1 cellular context compared by ENCODE assay signal in genomic region chr4:75821216-75821615, GRCh38.
TF ChIP-seq lines count a peak whose summit lies in the region.

No MANE protein-coding gene starts in this region.

TF ChIP-seq in K562, 482 proteins besides CTCF, POLR2A, EP300 and RAD21:
- TF ChIP-seq, protein P1, sequence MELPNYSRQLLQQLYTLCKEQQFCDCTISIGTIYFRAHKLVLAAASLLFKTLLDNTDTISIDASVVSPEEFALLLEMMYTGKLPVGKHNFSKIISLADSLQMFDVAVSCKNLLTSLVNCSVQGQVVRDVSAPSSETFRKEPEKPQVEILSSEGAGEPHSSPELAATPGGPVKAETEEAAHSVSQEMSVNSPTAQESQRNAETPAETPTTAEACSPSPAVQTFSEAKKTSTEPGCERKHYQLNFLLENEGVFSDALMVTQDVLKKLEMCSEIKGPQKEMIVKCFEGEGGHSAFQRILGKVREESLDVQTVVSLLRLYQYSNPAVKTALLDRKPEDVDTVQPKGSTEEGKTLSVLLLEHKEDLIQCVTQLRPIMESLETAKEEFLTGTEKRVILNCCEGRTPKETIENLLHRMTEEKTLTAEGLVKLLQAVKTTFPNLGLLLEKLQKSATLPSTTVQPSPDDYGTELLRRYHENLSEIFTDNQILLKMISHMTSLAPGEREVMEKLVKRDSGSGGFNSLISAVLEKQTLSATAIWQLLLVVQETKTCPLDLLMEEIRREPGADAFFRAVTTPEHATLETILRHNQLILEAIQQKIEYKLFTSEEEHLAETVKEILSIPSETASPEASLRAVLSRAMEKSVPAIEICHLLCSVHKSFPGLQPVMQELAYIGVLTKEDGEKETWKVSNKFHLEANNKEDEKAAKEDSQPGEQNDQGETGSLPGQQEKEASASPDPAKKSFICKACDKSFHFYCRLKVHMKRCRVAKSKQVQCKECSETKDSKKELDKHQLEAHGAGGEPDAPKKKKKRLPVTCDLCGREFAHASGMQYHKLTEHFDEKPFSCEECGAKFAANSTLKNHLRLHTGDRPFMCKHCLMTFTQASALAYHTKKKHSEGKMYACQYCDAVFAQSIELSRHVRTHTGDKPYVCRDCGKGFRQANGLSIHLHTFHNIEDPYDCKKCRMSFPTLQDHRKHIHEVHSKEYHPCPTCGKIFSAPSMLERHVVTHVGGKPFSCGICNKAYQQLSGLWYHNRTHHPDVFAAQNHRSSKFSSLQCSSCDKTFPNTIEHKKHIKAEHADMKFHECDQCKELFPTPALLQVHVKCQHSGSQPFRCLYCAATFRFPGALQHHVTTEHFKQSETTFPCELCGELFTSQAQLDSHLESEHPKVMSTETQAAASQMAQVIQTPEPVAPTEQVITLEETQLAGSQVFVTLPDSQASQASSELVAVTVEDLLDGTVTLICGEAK (IDR thresholded peaks at IDR 0.05), result no peak
- TF ChIP-seq, protein P1 (CRISPR knock-in tag; IDR thresholded peaks at IDR 0.05), result no peak
- TF ChIP-seq ZNF274 (IDR thresholded peaks at IDR 0.05; ENCODE audit: borderline replicate concordance, low read depth, low read length), result no peak
- TF ChIP-seq TBP (optimal IDR thresholded peaks at IDR 0.05; ENCODE audit: low read depth, low read length), result no peak
- TF ChIP-seq NR3C1 (CRISPR knock-in tag; IDR thresholded peaks at IDR 0.05), result no peak
- TF ChIP-seq, protein P2, sequence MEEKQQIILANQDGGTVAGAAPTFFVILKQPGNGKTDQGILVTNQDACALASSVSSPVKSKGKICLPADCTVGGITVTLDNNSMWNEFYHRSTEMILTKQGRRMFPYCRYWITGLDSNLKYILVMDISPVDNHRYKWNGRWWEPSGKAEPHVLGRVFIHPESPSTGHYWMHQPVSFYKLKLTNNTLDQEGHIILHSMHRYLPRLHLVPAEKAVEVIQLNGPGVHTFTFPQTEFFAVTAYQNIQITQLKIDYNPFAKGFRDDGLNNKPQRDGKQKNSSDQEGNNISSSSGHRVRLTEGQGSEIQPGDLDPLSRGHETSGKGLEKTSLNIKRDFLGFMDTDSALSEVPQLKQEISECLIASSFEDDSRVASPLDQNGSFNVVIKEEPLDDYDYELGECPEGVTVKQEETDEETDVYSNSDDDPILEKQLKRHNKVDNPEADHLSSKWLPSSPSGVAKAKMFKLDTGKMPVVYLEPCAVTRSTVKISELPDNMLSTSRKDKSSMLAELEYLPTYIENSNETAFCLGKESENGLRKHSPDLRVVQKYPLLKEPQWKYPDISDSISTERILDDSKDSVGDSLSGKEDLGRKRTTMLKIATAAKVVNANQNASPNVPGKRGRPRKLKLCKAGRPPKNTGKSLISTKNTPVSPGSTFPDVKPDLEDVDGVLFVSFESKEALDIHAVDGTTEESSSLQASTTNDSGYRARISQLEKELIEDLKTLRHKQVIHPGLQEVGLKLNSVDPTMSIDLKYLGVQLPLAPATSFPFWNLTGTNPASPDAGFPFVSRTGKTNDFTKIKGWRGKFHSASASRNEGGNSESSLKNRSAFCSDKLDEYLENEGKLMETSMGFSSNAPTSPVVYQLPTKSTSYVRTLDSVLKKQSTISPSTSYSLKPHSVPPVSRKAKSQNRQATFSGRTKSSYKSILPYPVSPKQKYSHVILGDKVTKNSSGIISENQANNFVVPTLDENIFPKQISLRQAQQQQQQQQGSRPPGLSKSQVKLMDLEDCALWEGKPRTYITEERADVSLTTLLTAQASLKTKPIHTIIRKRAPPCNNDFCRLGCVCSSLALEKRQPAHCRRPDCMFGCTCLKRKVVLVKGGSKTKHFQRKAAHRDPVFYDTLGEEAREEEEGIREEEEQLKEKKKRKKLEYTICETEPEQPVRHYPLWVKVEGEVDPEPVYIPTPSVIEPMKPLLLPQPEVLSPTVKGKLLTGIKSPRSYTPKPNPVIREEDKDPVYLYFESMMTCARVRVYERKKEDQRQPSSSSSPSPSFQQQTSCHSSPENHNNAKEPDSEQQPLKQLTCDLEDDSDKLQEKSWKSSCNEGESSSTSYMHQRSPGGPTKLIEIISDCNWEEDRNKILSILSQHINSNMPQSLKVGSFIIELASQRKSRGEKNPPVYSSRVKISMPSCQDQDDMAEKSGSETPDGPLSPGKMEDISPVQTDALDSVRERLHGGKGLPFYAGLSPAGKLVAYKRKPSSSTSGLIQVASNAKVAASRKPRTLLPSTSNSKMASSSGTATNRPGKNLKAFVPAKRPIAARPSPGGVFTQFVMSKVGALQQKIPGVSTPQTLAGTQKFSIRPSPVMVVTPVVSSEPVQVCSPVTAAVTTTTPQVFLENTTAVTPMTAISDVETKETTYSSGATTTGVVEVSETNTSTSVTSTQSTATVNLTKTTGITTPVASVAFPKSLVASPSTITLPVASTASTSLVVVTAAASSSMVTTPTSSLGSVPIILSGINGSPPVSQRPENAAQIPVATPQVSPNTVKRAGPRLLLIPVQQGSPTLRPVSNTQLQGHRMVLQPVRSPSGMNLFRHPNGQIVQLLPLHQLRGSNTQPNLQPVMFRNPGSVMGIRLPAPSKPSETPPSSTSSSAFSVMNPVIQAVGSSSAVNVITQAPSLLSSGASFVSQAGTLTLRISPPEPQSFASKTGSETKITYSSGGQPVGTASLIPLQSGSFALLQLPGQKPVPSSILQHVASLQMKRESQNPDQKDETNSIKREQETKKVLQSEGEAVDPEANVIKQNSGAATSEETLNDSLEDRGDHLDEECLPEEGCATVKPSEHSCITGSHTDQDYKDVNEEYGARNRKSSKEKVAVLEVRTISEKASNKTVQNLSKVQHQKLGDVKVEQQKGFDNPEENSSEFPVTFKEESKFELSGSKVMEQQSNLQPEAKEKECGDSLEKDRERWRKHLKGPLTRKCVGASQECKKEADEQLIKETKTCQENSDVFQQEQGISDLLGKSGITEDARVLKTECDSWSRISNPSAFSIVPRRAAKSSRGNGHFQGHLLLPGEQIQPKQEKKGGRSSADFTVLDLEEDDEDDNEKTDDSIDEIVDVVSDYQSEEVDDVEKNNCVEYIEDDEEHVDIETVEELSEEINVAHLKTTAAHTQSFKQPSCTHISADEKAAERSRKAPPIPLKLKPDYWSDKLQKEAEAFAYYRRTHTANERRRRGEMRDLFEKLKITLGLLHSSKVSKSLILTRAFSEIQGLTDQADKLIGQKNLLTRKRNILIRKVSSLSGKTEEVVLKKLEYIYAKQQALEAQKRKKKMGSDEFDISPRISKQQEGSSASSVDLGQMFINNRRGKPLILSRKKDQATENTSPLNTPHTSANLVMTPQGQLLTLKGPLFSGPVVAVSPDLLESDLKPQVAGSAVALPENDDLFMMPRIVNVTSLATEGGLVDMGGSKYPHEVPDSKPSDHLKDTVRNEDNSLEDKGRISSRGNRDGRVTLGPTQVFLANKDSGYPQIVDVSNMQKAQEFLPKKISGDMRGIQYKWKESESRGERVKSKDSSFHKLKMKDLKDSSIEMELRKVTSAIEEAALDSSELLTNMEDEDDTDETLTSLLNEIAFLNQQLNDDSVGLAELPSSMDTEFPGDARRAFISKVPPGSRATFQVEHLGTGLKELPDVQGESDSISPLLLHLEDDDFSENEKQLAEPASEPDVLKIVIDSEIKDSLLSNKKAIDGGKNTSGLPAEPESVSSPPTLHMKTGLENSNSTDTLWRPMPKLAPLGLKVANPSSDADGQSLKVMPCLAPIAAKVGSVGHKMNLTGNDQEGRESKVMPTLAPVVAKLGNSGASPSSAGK (IDR thresholded peaks at IDR 0.05), result no peak
- TF ChIP-seq ZNF3 (CRISPR knock-in tag; IDR thresholded peaks at IDR 0.05), result no peak
- TF ChIP-seq, protein P3, sequence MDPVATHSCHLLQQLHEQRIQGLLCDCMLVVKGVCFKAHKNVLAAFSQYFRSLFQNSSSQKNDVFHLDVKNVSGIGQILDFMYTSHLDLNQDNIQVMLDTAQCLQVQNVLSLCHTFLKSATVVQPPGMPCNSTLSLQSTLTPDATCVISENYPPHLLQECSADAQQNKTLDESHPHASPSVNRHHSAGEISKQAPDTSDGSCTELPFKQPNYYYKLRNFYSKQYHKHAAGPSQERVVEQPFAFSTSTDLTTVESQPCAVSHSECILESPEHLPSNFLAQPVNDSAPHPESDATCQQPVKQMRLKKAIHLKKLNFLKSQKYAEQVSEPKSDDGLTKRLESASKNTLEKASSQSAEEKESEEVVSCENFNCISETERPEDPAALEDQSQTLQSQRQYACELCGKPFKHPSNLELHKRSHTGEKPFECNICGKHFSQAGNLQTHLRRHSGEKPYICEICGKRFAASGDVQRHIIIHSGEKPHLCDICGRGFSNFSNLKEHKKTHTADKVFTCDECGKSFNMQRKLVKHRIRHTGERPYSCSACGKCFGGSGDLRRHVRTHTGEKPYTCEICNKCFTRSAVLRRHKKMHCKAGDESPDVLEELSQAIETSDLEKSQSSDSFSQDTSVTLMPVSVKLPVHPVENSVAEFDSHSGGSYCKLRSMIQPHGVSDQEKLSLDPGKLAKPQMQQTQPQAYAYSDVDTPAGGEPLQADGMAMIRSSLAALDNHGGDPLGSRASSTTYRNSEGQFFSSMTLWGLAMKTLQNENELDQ (CRISPR knock-in tag; IDR thresholded peaks at IDR 0.05; ENCODE audit: borderline replicate concordance), result no peak
- TF ChIP-seq NFATC3 (IDR thresholded peaks at IDR 0.05), result no peak
- no peak for TF ChIP-seq ZZZ3 (IDR thresholded peaks at IDR 0.05)
- TF ChIP-seq ZNF277 (CRISPR knock-in tag; IDR thresholded peaks at IDR 0.05; ENCODE audit: borderline replicate concordance), result no peak
- no peak for TF ChIP-seq MCM5 (IDR thresholded peaks at IDR 0.05; ENCODE audit: low read depth)
- TF ChIP-seq BRCA1 (IDR thresholded peaks at IDR 0.05), result no peak
- no peak for TF ChIP-seq BRCA1 (CRISPR knock-in tag; IDR thresholded peaks at IDR 0.05)
- no peak for TF ChIP-seq ZNF76 (CRISPR knock-in tag; IDR thresholded peaks at IDR 0.05; ENCODE audit: borderline replicate concordance)
- no peak for TF ChIP-seq SNRNP70 (optimal IDR thresholded peaks at IDR 0.05; ENCODE audit: low read depth, low read length)
- TF ChIP-seq, protein P4, sequence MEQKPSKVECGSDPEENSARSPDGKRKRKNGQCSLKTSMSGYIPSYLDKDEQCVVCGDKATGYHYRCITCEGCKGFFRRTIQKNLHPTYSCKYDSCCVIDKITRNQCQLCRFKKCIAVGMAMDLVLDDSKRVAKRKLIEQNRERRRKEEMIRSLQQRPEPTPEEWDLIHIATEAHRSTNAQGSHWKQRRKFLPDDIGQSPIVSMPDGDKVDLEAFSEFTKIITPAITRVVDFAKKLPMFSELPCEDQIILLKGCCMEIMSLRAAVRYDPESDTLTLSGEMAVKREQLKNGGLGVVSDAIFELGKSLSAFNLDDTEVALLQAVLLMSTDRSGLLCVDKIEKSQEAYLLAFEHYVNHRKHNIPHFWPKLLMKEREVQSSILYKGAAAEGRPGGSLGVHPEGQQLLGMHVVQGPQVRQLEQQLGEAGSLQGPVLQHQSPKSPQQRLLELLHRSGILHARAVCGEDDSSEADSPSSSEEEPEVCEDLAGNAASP (IDR thresholded peaks at IDR 0.05), result no peak
- TF ChIP-seq PHF8 (IDR thresholded peaks at IDR 0.05; ENCODE audit: borderline replicate concordance, low read length), result no peak
- no peak for TF ChIP-seq POLR2AphosphoS2 (IDR thresholded peaks at IDR 0.05; ENCODE audit: low read length)
- no peak for TF ChIP-seq GTF2B (IDR thresholded peaks at IDR 0.05; ENCODE audit: extremely low read depth, insufficient read length)
- TF ChIP-seq WHSC1 (IDR thresholded peaks at IDR 0.05; ENCODE audit: low read length), result no peak
- no peak for TF ChIP-seq STAG1 (CRISPR knock-in tag; IDR thresholded peaks at IDR 0.05; ENCODE audit: borderline replicate concordance)
